Comparison of ENCODE assay signal across 1 cellular context in genomic region chr1:19312782-19313635, GRCh38.
TF ChIP-seq lines count a peak whose summit lies in the region.

No MANE protein-coding gene starts in this region.

TF ChIP-seq in endothelial cell of umbilical vein, 7 proteins besides CTCF, POLR2A, EP300 and RAD21:
- no peak for TF ChIP-seq FOS (IDR thresholded peaks at IDR 0.05; ENCODE audit: borderline replicate concordance, insufficient read depth, low read length)
- no peak for TF ChIP-seq MYC (IDR thresholded peaks at IDR 0.05; ENCODE audit: low read depth, low read length)
- no peak for TF ChIP-seq GATA2 (IDR thresholded peaks at IDR 0.05; ENCODE audit: insufficient read depth, insufficient read length, low read depth, low read length)
- no peak for TF ChIP-seq POLR2AphosphoS5 (IDR thresholded peaks at IDR 0.05; ENCODE audit: insufficient read depth, low read depth, low read length)
- TF ChIP-seq JUN (IDR thresholded peaks at IDR 0.05; ENCODE audit: borderline replicate concordance, insufficient read depth, insufficient read length, low read depth) = no peak
- TF ChIP-seq EZH2 (IDR thresholded peaks at IDR 0.05; ENCODE audit: borderline replicate concordance, low read depth, low read length, severe bottlenecking) = no peak
- TF ChIP-seq, protein P1, sequence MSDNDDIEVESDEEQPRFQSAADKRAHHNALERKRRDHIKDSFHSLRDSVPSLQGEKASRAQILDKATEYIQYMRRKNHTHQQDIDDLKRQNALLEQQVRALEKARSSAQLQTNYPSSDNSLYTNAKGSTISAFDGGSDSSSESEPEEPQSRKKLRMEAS (IDR thresholded peaks at IDR 0.05; ENCODE audit: insufficient read depth, insufficient read length) = no peak
